Comparison of ENCODE assay signal across 18 cellular contexts in genomic region chr1:236472850-236473788, GRCh38. TPM values are rescaled to one million over a fixed set of nuclear protein-coding genes. Genes with fewer than 3 reads are reported as not detected.
A peak's percentile ranks its signal among the peaks of the same experiment; 100 is the strongest.
DNase-seq lines count a peak whose midpoint lies in the region; TF ChIP-seq lines count a peak whose summit lies in the region.
"Had no signal": no experiment of that assay in that cellular context is flagged by ENCODE, and none has a peak within 500 bp of the region (broad histone marks: within the 10 kb centered on the region; RNA-seq: fewer than 3 reads in every experiment).

No MANE protein-coding gene starts in this region.

- H3K27me3 ChIP-seq in testis: no peaks in the 10 kb centered on the region
- no peaks in the 10 kb centered on the region for H3K27me3 ChIP-seq in Caco-2 (replicated peaks; ENCODE audit: control insufficient read depth, insufficient read depth, low read length)

- H3K4me3 ChIP-seq in fibroblast of villous mesenchyme (ENCODE audit: low read depth, low read length): no peak overlapping the region
- no peak overlapping the region for H3K4me3 ChIP-seq in testis
- no peak overlapping the region for H3K4me3 ChIP-seq in Caco-2 (ENCODE audit: low read depth, low read length)
- H3K4me3 ChIP-seq: GM23338, HAP-1 had no signal

- peaks cover 13% of the 10 kb centered on the region for H3K36me3 Mint-ChIP-seq in Caco-2 (ENCODE audit: insufficient read depth, unreplicated experiment)
- H3K36me3 Mint-ChIP-seq: CD8-positive, alpha-beta T cell had no signal

- WGBS in testis, 2 donors: 55 to 66% methylated on average over 12 to 17 of the region's 17 CpGs

- POLR2A ChIA-PET in Caco-2 (lab: Charles Lee): no interaction called here

- CTCF ChIA-PET in Caco-2 (lab: Charles Lee): no interaction called here

- TF ChIP-seq CTCF in fibroblast of villous mesenchyme (IDR thresholded peaks at IDR 0.05; ENCODE audit: insufficient read depth, low read depth, low read length): no peak
- TF ChIP-seq CTCF in testis (IDR thresholded peaks at IDR 0.05): no peak
- no peak for TF ChIP-seq CTCF in Caco-2 (IDR thresholded peaks at IDR 0.05; ENCODE audit: insufficient read depth in 1 of 2, low read depth in 1 of 2, low read length in 1 of 2, severe bottlenecking in 1 of 2, unreplicated experiment in 1 of 2)

- TF ChIP-seq POLR2A in testis (IDR thresholded peaks at IDR 0.05): no peak

- peak; percentile 55 for DNase-seq in NCI-H82 (lab: John Stamatoyannopoulos, UW)
- no peak for DNase-seq in NCI-H82 treated with DMSO at 0.1 percent for 48 hours (lab: John Stamatoyannopoulos, UW; ENCODE audit: unreplicated experiment)
- DNase-seq in NCI-H69 (lab: John Stamatoyannopoulos, UW): peak; percentile 45
- DNase-seq in fibroblast of villous mesenchyme (ENCODE audit: low read depth): peak; percentile 14
- peak; percentile 34 for DNase-seq in testis
- DNase-seq in activated gamma-delta T cell treated with Interleukin-2 at 50 U/mL for 16 hours: no peak
- DNase-seq in Caco-2: no peak
- DNase-seq: AML-193; C1 segment of cervical spinal cord; Calu3; CD8-positive, alpha-beta T cell; NCI-H1105 treated with DMSO at 0.1 percent for 48 hours; NCI-H446; NCI-H526; NK-92 treated with Interleukin-12 subunit alpha and Interleukin-12 subunit beta, amount 100 ng/mL, for 24 hours had no signal

- H3K27ac ChIP-seq in testis: no peak overlapping the region
- H3K27ac ChIP-seq: KMS-11 had no signal

- no peak overlapping the region for H3K4me3 Mint-ChIP-seq in Caco-2 (ENCODE audit: unreplicated experiment)
- H3K4me3 Mint-ChIP-seq: CD8-positive, alpha-beta T cell; GM23338 had no signal

- H3K27me3 Mint-ChIP-seq in Caco-2 (ENCODE audit: insufficient read depth, unreplicated experiment): no peaks in the 10 kb centered on the region

- H3K27ac Mint-ChIP-seq in Caco-2 (ENCODE audit: unreplicated experiment): no peak overlapping the region
- H3K27ac Mint-ChIP-seq: CD8-positive, alpha-beta T cell; GM23338 had no signal

- intact Hi-C loops in testis (cut with DNase I; ENCODE audit: low total_unique reads): no loop called here
- intact Hi-C loops in Caco-2 (cut with micrococcal nuclease; ENCODE audit: unreplicated experiment): no loop called here

- H3K9me3 Mint-ChIP-seq in Caco-2 (ENCODE audit: unreplicated experiment): no peaks in the 10 kb centered on the region
- H3K9me3 Mint-ChIP-seq: CD8-positive, alpha-beta T cell; GM23338 had no signal

- H3K9me3 ChIP-seq in testis (no peaks in the 10 kb centered on the region), Caco-2 (no peaks in the 10 kb centered on the region)
- H3K9me3 ChIP-seq: HAP-1 had no signal

- H3K4me1 ChIP-seq in testis (peaks cover 13% of the 10 kb centered on the region), Caco-2 (peaks cover 4% of the 10 kb centered on the region; the same call in 1 of the 2 replicates)

- BruUV-seq in Caco-2 (replicated peaks; lab: Mats Ljungman, UMichigan): no TSS peak

- H3K36me3 ChIP-seq in testis (ENCODE audit: low read depth, missing control alignments): no peaks in the 10 kb centered on the region
- H3K36me3 ChIP-seq in Caco-2 (ENCODE audit: control insufficient read depth, insufficient read depth, low read length): no peaks in the 10 kb centered on the region
- H3K36me3 ChIP-seq: HAP-1 had no signal

- no peaks in the 10 kb centered on the region for H3K4me1 Mint-ChIP-seq in Caco-2 (ENCODE audit: low read depth, unreplicated experiment)

RNA-seq across cellular contexts. Expression of gene LGALS8, which starts 50.7 kb away (rescaled TPM):
- total RNA-seq in fibroblast of villous mesenchyme: 47.1 and 54.8 TPM in 2 replicates
- total RNA-seq in testis: 100 to 1,000 TPM; 115 to 122 TPM
- polyA plus RNA-seq in testis (ENCODE audit: insufficient read depth, low read depth, low replicate concordance): 114 TPM
- 67.4 and 72.3 TPM in 2 replicates for total RNA-seq in Caco-2 (2022)

Comparison
In these comparisons a context has a peak if more than half of its experiments do, and no peak if none do; other contexts are left out.
1. DNase-seq: peak in NCI-H82 (single experiment), NCI-H69 (single experiment), fibroblast of villous mesenchyme (single experiment) and testis (single experiment); none in NCI-H82 treated with DMSO at 0.1 percent for 48 hours (single experiment), activated gamma-delta T cell treated with Interleukin-2 at 50 U/mL for 16 hours (single experiment) and Caco-2 (0 of 2).